In the genomic region with DNA sequence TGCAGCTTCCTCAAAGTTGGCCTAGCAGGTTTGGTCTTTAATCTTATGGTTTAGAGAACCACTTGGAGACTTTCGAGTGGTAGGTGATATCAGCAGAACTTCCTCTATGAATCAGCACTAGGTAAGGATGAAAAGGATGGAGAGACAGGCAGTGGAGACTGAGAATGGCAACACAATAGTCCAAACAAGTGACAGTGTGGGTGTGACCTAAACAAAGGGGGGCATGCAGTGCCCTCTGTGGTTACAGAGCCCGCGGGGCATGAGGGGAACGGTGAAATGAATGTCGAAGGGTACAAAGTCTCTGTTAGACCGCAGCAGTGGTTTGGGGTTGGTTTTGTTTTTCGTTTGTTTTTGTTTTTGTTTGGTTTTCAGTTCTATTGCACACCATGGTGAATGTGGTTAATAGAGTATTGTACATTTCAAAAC, we compare ENCODE assay signal across 12 cellular contexts.
DNase-seq lines count a peak whose midpoint lies in the region; ATAC-seq, FAIRE-seq and TF ChIP-seq lines count a peak whose summit lies in the region.
"Had no signal": no experiment of that assay in that cellular context is flagged by ENCODE, and none has a peak within 500 bp of the region (broad histone marks: within the 10 kb centered on the region; RNA-seq: fewer than 3 reads in every experiment).

No MANE protein-coding gene starts in this region.

- no peaks in the 10 kb centered on the region for H3K4me1 ChIP-seq in osteoblast (ENCODE audit: insufficient read depth, low read length)
- no peaks in the 10 kb centered on the region for H3K4me1 ChIP-seq in small intestine (ENCODE audit: control insufficient read depth in 2 of 2, insufficient read depth in 1 of 2, low read depth in 1 of 2, low read length in 1 of 2)
- H3K4me1 ChIP-seq: heart right ventricle, psoas muscle, thyroid gland had no signal

- peak; percentile 49 for DNase-seq in osteoblast (ENCODE audit: insufficient read length, low spot score, missing footprints)
- DNase-seq in cerebellum (ENCODE audit: low spot score) = no peak
- no peak for DNase-seq in small intestine
- no peak for DNase-seq in COR-L47 (lab: John Stamatoyannopoulos, UW)
- DNase-seq: heart right ventricle, mammary epithelial cell, NCI-H1694, psoas muscle, thyroid gland had no signal

- H2AFZ ChIP-seq in osteoblast (ENCODE audit: low read length) = no peak overlapping the region

- FAIRE-seq in small intestine (lab: Jason Lieb, UNC) = no peak

- H3K36me3 ChIP-seq in osteoblast (ENCODE audit: insufficient read depth, low read length) = no peaks in the 10 kb centered on the region
- no peaks in the 10 kb centered on the region for H3K36me3 ChIP-seq in small intestine (ENCODE audit: control insufficient read depth in 2 of 2, insufficient read depth in 2 of 2, low read length in 2 of 2)
- H3K36me3 ChIP-seq: heart right ventricle, thyroid gland had no signal

- no peaks in the 10 kb centered on the region for H3K9me3 ChIP-seq in osteoblast (ENCODE audit: low read depth, low read length)
- no peaks in the 10 kb centered on the region for H3K9me3 ChIP-seq in small intestine (ENCODE audit: control insufficient read depth, low read depth)
- H3K9me3 ChIP-seq: heart right ventricle, psoas muscle, thyroid gland had no signal

- H3K27ac ChIP-seq in osteoblast (ENCODE audit: low read depth, low read length) (no peak overlapping the region), small intestine (ENCODE audit: low read depth in 1 of 2, low read length in 1 of 2) (no peak overlapping the region)
- H3K27ac ChIP-seq: heart right ventricle, psoas muscle, thyroid gland had no signal

- peak; percentile 95 for ATAC-seq in GM18907 (IDR thresholded peaks at IDR 0.05; ENCODE audit: unreplicated experiment)
- ATAC-seq in GM21717 (IDR thresholded peaks at IDR 0.05; ENCODE audit: unreplicated experiment) = peak; percentile 82
- peak; percentile 83 for ATAC-seq in HG03159 (IDR thresholded peaks at IDR 0.05; ENCODE audit: unreplicated experiment)
- ATAC-seq: heart right ventricle, psoas muscle had no signal

- no peak overlapping the region for H3K4me3 ChIP-seq in osteoblast (ENCODE audit: insufficient read depth, low read length)
- H3K4me3 ChIP-seq in small intestine (ENCODE audit: low read depth in 1 of 2, low read length in 2 of 2) = no peak overlapping the region
- H3K4me3 ChIP-seq: heart right ventricle, psoas muscle, thyroid gland had no signal

- WGBS in small intestine, 3 donors = 76 to 80% (median 79%) methylated on average over 7 of the region's 7 CpGs

- H3K4me2 ChIP-seq in osteoblast (ENCODE audit: insufficient read depth, low read length) = no peak overlapping the region

- TF ChIP-seq CTCF in osteoblast (IDR thresholded peaks at IDR 0.05; ENCODE audit: extremely low read depth, low read depth, low read length) = no peak

- no peaks in the 10 kb centered on the region for H4K20me1 ChIP-seq in osteoblast (ENCODE audit: insufficient read depth, low read length)

- no peaks in the 10 kb centered on the region for H3K79me2 ChIP-seq in osteoblast (ENCODE audit: insufficient read depth, low read length)

- H3K27me3 ChIP-seq in osteoblast (ENCODE audit: insufficient read depth, low read length) (no peaks in the 10 kb centered on the region), small intestine (ENCODE audit: control insufficient read depth in 2 of 2, insufficient read depth in 2 of 2, low read length in 2 of 2) (no peaks in the 10 kb centered on the region)
- H3K27me3 ChIP-seq: thyroid gland had no signal
